18 cellular contexts compared by ENCODE assay signal in genomic region chrX:76555269-76555668, GRCh38.
DNase-seq lines count a peak whose midpoint lies in the region; ATAC-seq and TF ChIP-seq lines count a peak whose summit lies in the region.
"Had no signal": no experiment of that assay in that cellular context is flagged by ENCODE, and none has a peak within 500 bp of the region (broad histone marks: within the 10 kb centered on the region; RNA-seq: fewer than 3 reads in every experiment).

No MANE protein-coding gene starts in this region.

- DNase-seq in IMR-90 = no peak
- no peak for DNase-seq in adipocyte (ENCODE audit: low read depth)
- no peak for DNase-seq in stimulated activated effector memory CD8-positive, alpha-beta T cell treated with anti-CD3 and anti-CD28 coated beads, Interleukin-12 subunit alpha, Interleukin-12 subunit beta, amount 100 ng/mL, for 72 hours (ENCODE audit: low spot score in 2 of 2)
- DNase-seq in PC-3 = no peak
- DNase-seq: 8988T; C1 segment of cervical spinal cord; CD8-positive, alpha-beta memory T cell; DMS 273 treated with DMSO at 0.1 percent for 48 hours; DMS79; DND-41 had no signal

- no peaks in the 10 kb centered on the region for H3K9me1 ChIP-seq in IMR-90 (ENCODE audit: insufficient read depth, low read length)

- in situ Hi-C loops in IMR-90 (cut with MboI; ENCODE audit: low sequenced_read_pairs) = no loop called here

- H3K27ac Mint-ChIP-seq in stimulated activated effector memory CD8-positive, alpha-beta T cell treated with anti-CD3 and anti-CD28 coated beads, Interleukin-12 subunit alpha, Interleukin-12 subunit beta, amount 100 ng/mL, for 72 hours = no peak overlapping the region
- H3K27ac Mint-ChIP-seq: CD14-positive monocyte; CD4-positive, alpha-beta memory T cell; CD4-positive, CD25-positive, alpha-beta regulatory T cell; CD8-positive, alpha-beta memory T cell had no signal

- H3F3A ChIP-seq in PC-3 (ENCODE audit: low read length, unreplicated experiment) = no peaks in the 10 kb centered on the region

- no peak overlapping the region for H3K23ac ChIP-seq in IMR-90 (ENCODE audit: low read depth, low read length)

- no peak overlapping the region for H3K4me2 ChIP-seq in IMR-90 (ENCODE audit: low read depth, low read length)
- no peak overlapping the region for H3K4me2 ChIP-seq in PC-3 (ENCODE audit: low read length)
- H3K4me2 ChIP-seq: BLaER1 had no signal

- dilution Hi-C loops in IMR-90 (cut with HindIII; ENCODE audit: low sequenced_read_pairs, unreplicated experiment) = no loop called here

- no peaks in the 10 kb centered on the region for H3K9me3 Mint-ChIP-seq in stimulated activated effector memory CD8-positive, alpha-beta T cell treated with anti-CD3 and anti-CD28 coated beads, Interleukin-12 subunit alpha, Interleukin-12 subunit beta, amount 100 ng/mL, for 72 hours

- no peak for TF ChIP-seq CTCF in HEK293 (tag by site-specific recombination; IDR thresholded peaks at IDR 0.05)
- no peak for TF ChIP-seq CTCF in IMR-90 (conservative IDR thresholded peaks at IDR 0.05; ENCODE audit: low read depth, low read length)
- no peak for TF ChIP-seq CTCF in PC-3 (conservative IDR thresholded peaks at IDR 0.05; ENCODE audit: low read depth, low read length)

- no CpG with 5 or more reads among the region's 2 CpGs for WGBS in IMR-90 (ENCODE audit: extremely low coverage in 2 of 2, insufficient read length in 1 of 2), 2 experiments

- H2BK15ac ChIP-seq in IMR-90 (ENCODE audit: low read depth, low read length) = no peak overlapping the region

- no peak overlapping the region for H3K18ac ChIP-seq in IMR-90 (ENCODE audit: low read depth, low read length)

- H3K9ac ChIP-seq in IMR-90 (ENCODE audit: low read depth, low read length) = no peak overlapping the region
- H3K9ac ChIP-seq in adipocyte (ENCODE audit: low read length) = no peak overlapping the region
- H3K9ac ChIP-seq in PC-3 (ENCODE audit: low read length) = no peak overlapping the region
- H3K9ac ChIP-seq: BLaER1 had no signal

- no peaks in the 10 kb centered on the region for H3K4me1 Mint-ChIP-seq in stimulated activated effector memory CD8-positive, alpha-beta T cell treated with anti-CD3 and anti-CD28 coated beads, Interleukin-12 subunit alpha, Interleukin-12 subunit beta, amount 100 ng/mL, for 72 hours
- H3K4me1 Mint-ChIP-seq: CD14-positive monocyte; CD4-positive, CD25-positive, alpha-beta regulatory T cell; CD8-positive, alpha-beta memory T cell had no signal

- BruUV-seq in IMR-90 (replicated peaks; lab: Mats Ljungman, UMichigan) (no TSS peak), PC-3 (replicated peaks; lab: Mats Ljungman, UMichigan) (no TSS peak)

- H3K56ac ChIP-seq in IMR-90 (ENCODE audit: extremely low read depth, insufficient read depth, low read length) = no peak overlapping the region

- no peaks in the 10 kb centered on the region for H3K4me1 ChIP-seq in HEK293 (ENCODE audit: control insufficient read depth, insufficient read depth, low read length)
- H3K4me1 ChIP-seq in IMR-90 (ENCODE audit: control insufficient read depth, insufficient read depth, low read length) = no peaks in the 10 kb centered on the region
- no peaks in the 10 kb centered on the region for H3K4me1 ChIP-seq in adipocyte (ENCODE audit: control insufficient read depth, insufficient read depth, low read length)
- H3K4me1 ChIP-seq in PC-3 (ENCODE audit: insufficient read depth, low read length) = no peaks in the 10 kb centered on the region
- H3K4me1 ChIP-seq: BE2C, BLaER1 had no signal

- H3K36me3 ChIP-seq in HEK293 (ENCODE audit: control insufficient read depth in 2 of 2, insufficient read depth in 1 of 2, low read length in 2 of 2) = no peaks in the 10 kb centered on the region
- no peaks in the 10 kb centered on the region for H3K36me3 ChIP-seq in IMR-90 (ENCODE audit: control insufficient read depth, insufficient read depth, low read length)
- no peaks in the 10 kb centered on the region for H3K36me3 ChIP-seq in adipocyte (ENCODE audit: control insufficient read depth, insufficient read depth, low read length, severe bottlenecking)
- H3K36me3 ChIP-seq in PC-3 (ENCODE audit: low read depth, low read length) = no peaks in the 10 kb centered on the region
- H3K36me3 ChIP-seq: BE2C, BLaER1 had no signal

- no peak for ATAC-seq in IMR-90 (ENCODE audit: low read depth)
- ATAC-seq in stimulated activated effector memory CD8-positive, alpha-beta T cell treated with anti-CD3 and anti-CD28 coated beads, Interleukin-12 subunit alpha, Interleukin-12 subunit beta, amount 100 ng/mL, for 72 hours = no peak
- no peak for ATAC-seq in PC-3
- ATAC-seq in GM18505 (IDR thresholded peaks at IDR 0.05; ENCODE audit: unreplicated experiment) = no peak
- ATAC-seq: GM12878 had no signal

- H4K20me1 ChIP-seq in IMR-90 (ENCODE audit: insufficient read depth, low read length) = no peaks in the 10 kb centered on the region
- no peaks in the 10 kb centered on the region for H4K20me1 ChIP-seq in PC-3 (ENCODE audit: low read length)
- H4K20me1 ChIP-seq: BLaER1 had no signal

- no peak overlapping the region for H3K4me3 Mint-ChIP-seq in stimulated activated effector memory CD8-positive, alpha-beta T cell treated with anti-CD3 and anti-CD28 coated beads, Interleukin-12 subunit alpha, Interleukin-12 subunit beta, amount 100 ng/mL, for 72 hours
- H3K4me3 Mint-ChIP-seq: CD14-positive monocyte; CD4-positive, alpha-beta memory T cell; CD4-positive, CD25-positive, alpha-beta regulatory T cell; CD8-positive, alpha-beta memory T cell had no signal

- no peak overlapping the region for H2BK5ac ChIP-seq in IMR-90 (ENCODE audit: low read depth, low read length, poor library complexity, severe bottlenecking)

- no peak for TF ChIP-seq RAD21 in IMR-90 (IDR thresholded peaks at IDR 0.05; ENCODE audit: low read length)

- H3K4me3 ChIP-seq in HEK293 (ENCODE audit: low read depth, low read length) (no peak overlapping the region), IMR-90 (ENCODE audit: insufficient read depth, low read depth, low read length) (no peak overlapping the region), adipocyte (ENCODE audit: low read length) (peak overlapping the region; percentile 11), PC-3 (ENCODE audit: low read length) (no peak overlapping the region)
- H3K4me3 ChIP-seq: BLaER1, GM12878 had no signal

- H4K91ac ChIP-seq in IMR-90 (ENCODE audit: insufficient read depth, low read depth, low read length) = no peak overlapping the region

- POLR2A ChIA-PET in HEK293 (lab: Yijun Ruan, JAX) (no interaction called here), IMR-90 (lab: Charles Lee; ENCODE audit: unreplicated experiment) (no interaction called here), PC-3 (lab: Charles Lee; ENCODE audit: unreplicated experiment) (no interaction called here)

- no peaks in the 10 kb centered on the region for H3K9me2 ChIP-seq in PC-3 (replicated peaks; ENCODE audit: low read length)

- H2BK120ac ChIP-seq in IMR-90 (ENCODE audit: low read depth, low read length) = no peak overlapping the region

- H2AFZ ChIP-seq in IMR-90 (replicated peaks; ENCODE audit: low read length, poor library complexity) (peak overlapping the region; percentile 41), PC-3 (ENCODE audit: low read length) (no peak overlapping the region)

- no peak overlapping the region for H4K8ac ChIP-seq in IMR-90 (ENCODE audit: low read depth in 2 of 2, low read length in 2 of 2)

- no peaks in the 10 kb centered on the region for H3K36me3 Mint-ChIP-seq in stimulated activated effector memory CD8-positive, alpha-beta T cell treated with anti-CD3 and anti-CD28 coated beads, Interleukin-12 subunit alpha, Interleukin-12 subunit beta, amount 100 ng/mL, for 72 hours
- H3K36me3 Mint-ChIP-seq: CD14-positive monocyte; CD4-positive, alpha-beta memory T cell; CD4-positive, CD25-positive, alpha-beta regulatory T cell had no signal

- no peak overlapping the region for H2BK20ac ChIP-seq in IMR-90 (ENCODE audit: low read depth, low read length)

- peaks cover 4% of the 10 kb centered on the region; the same call in 1 of the 2 replicates for H3K9me3 ChIP-seq in HEK293 (ENCODE audit: control insufficient read depth, insufficient read depth, low read depth, low read length)
- H3K9me3 ChIP-seq in IMR-90 (ENCODE audit: control insufficient read depth, insufficient read depth, low read length) = peaks cover 13% of the 10 kb centered on the region
- peaks cover 51% of the 10 kb centered on the region for H3K9me3 ChIP-seq in adipocyte (ENCODE audit: control insufficient read depth, low read length)
- no peaks in the 10 kb centered on the region for H3K9me3 ChIP-seq in PC-3 (ENCODE audit: low read length)
- H3K9me3 ChIP-seq: BE2C had no signal

- H3K27me3 ChIP-seq in IMR-90 (ENCODE audit: control insufficient read depth, insufficient read depth, low read length) = no peaks in the 10 kb centered on the region
- no peaks in the 10 kb centered on the region for H3K27me3 ChIP-seq in adipocyte (replicated peaks; ENCODE audit: control insufficient read depth, insufficient read depth, low read length)
- H3K27me3 ChIP-seq in PC-3 (ENCODE audit: low read length) = no peaks in the 10 kb centered on the region
- H3K27me3 ChIP-seq: BE2C, BLaER1 had no signal

- no peak overlapping the region for H3K14ac ChIP-seq in IMR-90 (replicated peaks; ENCODE audit: low read depth, low read length)

- no peak overlapping the region for H4K5ac ChIP-seq in IMR-90 (ENCODE audit: low read depth, low read length)

- TF ChIP-seq POLR2A in IMR-90 (IDR thresholded peaks at IDR 0.05; ENCODE audit: low read depth, low read length) (no peak), GM18505 (IDR thresholded peaks at IDR 0.05; ENCODE audit: borderline replicate concordance, extremely low read depth, insufficient read depth, insufficient read length) (no peak)

- intact Hi-C loops in IMR-90 (cut with micrococcal nuclease) (no loop called here), PC-3 (cut with micrococcal nuclease) (no loop called here)

- H3K27ac ChIP-seq in HEK293 (ENCODE audit: extremely low read depth, low read depth, low read length) = no peak overlapping the region
- H3K27ac ChIP-seq in IMR-90 (ENCODE audit: insufficient read depth, low read length) = no peak overlapping the region
- H3K27ac ChIP-seq in PC-3 (ENCODE audit: low read length) = no peak overlapping the region
- H3K27ac ChIP-seq: BLaER1 had no signal

- H2AK9ac ChIP-seq in IMR-90 (replicated peaks; ENCODE audit: low read depth, low read length, poor library complexity) = no peak overlapping the region

- H3K79me2 ChIP-seq in PC-3 (ENCODE audit: low read length) = no peaks in the 10 kb centered on the region

- no peaks in the 10 kb centered on the region for H3K79me1 ChIP-seq in IMR-90 (ENCODE audit: low read depth in 1 of 2, low read length in 2 of 2)

- no peak overlapping the region for H2AK5ac ChIP-seq in IMR-90 (ENCODE audit: low read depth, low read length)

- CTCF ChIA-PET in HEK293 (lab: Yijun Ruan, JAX) = interaction anchor here (0.7 to 4.1 kb wide), 9 partner anchors 11 to 1797 kb away, joined by 3 to 16 read pairs (median 3); no protein-coding TSS in a partner anchor
- CTCF ChIA-PET in IMR-90 (lab: Yijun Ruan, JAX) = no interaction called here
- CTCF ChIA-PET in PC-3 (lab: Charles Lee) = no interaction called here

- no peak overlapping the region for H3K4ac ChIP-seq in IMR-90 (ENCODE audit: low read depth, low read length)

TF ChIP-seq in HEK293, 187 proteins besides CTCF, POLR2A, EP300 and RAD21 (continues in another document):
- TF ChIP-seq ZNF211 (tag by site-specific recombination; IDR thresholded peaks at IDR 0.05; ENCODE audit: low read depth) = no peak
